15 cellular contexts compared by ENCODE assay signal in genomic region chr21:15222711-15223110, GRCh38.
A peak's percentile ranks its signal among the peaks of the same experiment; 100 is the strongest.
DNase-seq lines count a peak whose midpoint lies in the region; ATAC-seq and TF ChIP-seq lines count a peak whose summit lies in the region.
"Had no signal": no experiment of that assay in that cellular context is flagged by ENCODE, and none has a peak within 500 bp of the region (broad histone marks: within the 10 kb centered on the region; RNA-seq: fewer than 3 reads in every experiment).

No MANE protein-coding gene starts in this region.

- TF ChIP-seq CTCF in PC-3 (conservative IDR thresholded peaks at IDR 0.05; ENCODE audit: low read depth, low read length) (no peak), fibroblast of mammary gland (conservative IDR thresholded peaks at IDR 0.05; ENCODE audit: control insufficient read depth, insufficient read depth, low read depth, low read length) (no peak)

- H3K9me3 ChIP-seq in PC-3 (ENCODE audit: low read length), result no peaks in the 10 kb centered on the region
- H3K9me3 ChIP-seq: esophagus muscularis mucosa had no signal

- H3K4me1 Mint-ChIP-seq in activated T-cell treated with anti-CD3 and anti-CD28 coated beads, Interleukin-2, amount 50 U/mL, for 4 hours (ENCODE audit: low read depth), result no peaks in the 10 kb centered on the region
- H3K4me1 Mint-ChIP-seq in activated T-cell treated with anti-CD3 and anti-CD28 coated beads, Interleukin-2, amount 50 U/mL, for 72 hours (ENCODE audit: low read depth), result no peaks in the 10 kb centered on the region
- peaks cover 12% of the 10 kb centered on the region for H3K4me1 Mint-ChIP-seq in stimulated activated effector memory CD8-positive, alpha-beta T cell treated with anti-CD3 and anti-CD28 coated beads, Interleukin-12 subunit alpha, Interleukin-12 subunit beta, amount 100 ng/mL, for 72 hours
- H3K4me1 Mint-ChIP-seq in activated T-cell treated with anti-CD3 and anti-CD28 coated beads, Interleukin-2, amount 50 U/mL, for 24 hours (ENCODE audit: low read depth), result peaks cover 12% of the 10 kb centered on the region

- no peak for DNase-seq in activated T-cell treated with anti-CD3 and anti-CD28 coated beads, Interleukin-2, amount 50 U/mL, for 4 hours
- no peak for DNase-seq in activated T-cell treated with anti-CD3 and anti-CD28 coated beads, Interleukin-2, amount 50 U/mL, for 72 hours
- DNase-seq in PC-3, result peak; percentile 42
- peak; percentile 29 for DNase-seq in fibroblast of mammary gland (ENCODE audit: low read depth)
- DNase-seq in stimulated activated effector memory CD8-positive, alpha-beta T cell treated with anti-CD3 and anti-CD28 coated beads, Interleukin-12 subunit alpha, Interleukin-12 subunit beta, amount 100 ng/mL, for 72 hours (ENCODE audit: low spot score in 2 of 2), result no peak
- no peak for DNase-seq in NCI-H510A treated with DMSO at 0.1 percent for 48 hours (lab: John Stamatoyannopoulos, UW)
- DNase-seq in activated T-cell treated with anti-CD3 and anti-CD28 coated beads, Interleukin-2, amount 50 U/mL, for 24 hours, result no peak
- DNase-seq: activated CD8-positive, alpha-beta T cell treated with anti-CD3 and anti-CD28 coated beads, Interleukin-2, amount 10 ng/mL, durations not matched to agents 7 days and 5 days; activated naive CD4-positive, alpha-beta T cell treated with anti-CD3 and anti-CD28 coated beads, Interleukin-2, amount 50 U/mL, for 16 hours; posterior cingulate gyrus; stimulated activated CD8-positive, alpha-beta memory T cell treated with anti-CD3 and anti-CD28 coated beads, Interleukin-4, amount 100 ng/mL, for 48 hours; T-helper 9 cell had no signal

- no peaks in the 10 kb centered on the region for H3K36me3 Mint-ChIP-seq in activated T-cell treated with anti-CD3 and anti-CD28 coated beads, Interleukin-2, amount 50 U/mL, for 4 hours (ENCODE audit: insufficient read depth)
- H3K36me3 Mint-ChIP-seq in activated T-cell treated with anti-CD3 and anti-CD28 coated beads, Interleukin-2, amount 50 U/mL, for 72 hours (ENCODE audit: insufficient read depth in 2 of 2), result no peaks in the 10 kb centered on the region
- no peaks in the 10 kb centered on the region for H3K36me3 Mint-ChIP-seq in stimulated activated effector memory CD8-positive, alpha-beta T cell treated with anti-CD3 and anti-CD28 coated beads, Interleukin-12 subunit alpha, Interleukin-12 subunit beta, amount 100 ng/mL, for 72 hours
- H3K36me3 Mint-ChIP-seq in activated T-cell treated with anti-CD3 and anti-CD28 coated beads, Interleukin-2, amount 50 U/mL, for 24 hours (ENCODE audit: low read depth), result no peaks in the 10 kb centered on the region

- H4K20me1 ChIP-seq in PC-3 (ENCODE audit: low read length), result no peaks in the 10 kb centered on the region

- CTCF ChIA-PET in PC-3 (lab: Charles Lee), result interaction anchor here (0.6 kb wide), 1 partner anchor 330 kb away, joined by 4 read pairs; no protein-coding TSS in a partner anchor

- no peaks in the 10 kb centered on the region for H3K9me3 Mint-ChIP-seq in activated T-cell treated with anti-CD3 and anti-CD28 coated beads, Interleukin-2, amount 50 U/mL, for 4 hours
- no peaks in the 10 kb centered on the region for H3K9me3 Mint-ChIP-seq in activated T-cell treated with anti-CD3 and anti-CD28 coated beads, Interleukin-2, amount 50 U/mL, for 72 hours
- no peaks in the 10 kb centered on the region for H3K9me3 Mint-ChIP-seq in stimulated activated effector memory CD8-positive, alpha-beta T cell treated with anti-CD3 and anti-CD28 coated beads, Interleukin-12 subunit alpha, Interleukin-12 subunit beta, amount 100 ng/mL, for 72 hours
- no peaks in the 10 kb centered on the region for H3K9me3 Mint-ChIP-seq in activated T-cell treated with anti-CD3 and anti-CD28 coated beads, Interleukin-2, amount 50 U/mL, for 24 hours

- POLR2A ChIA-PET in PC-3 (lab: Charles Lee; ENCODE audit: unreplicated experiment), result no interaction called here

- H3K9me2 ChIP-seq in PC-3 (replicated peaks; ENCODE audit: low read length), result no peaks in the 10 kb centered on the region

- H3K4me3 ChIP-seq in PC-3 (ENCODE audit: low read length) (no peak overlapping the region), fibroblast of mammary gland (ENCODE audit: control insufficient read depth, low read depth, low read length) (no peak overlapping the region)
- H3K4me3 ChIP-seq: esophagus muscularis mucosa had no signal

- no peak overlapping the region for H3K27ac Mint-ChIP-seq in activated T-cell treated with anti-CD3 and anti-CD28 coated beads, Interleukin-2, amount 50 U/mL, for 72 hours
- H3K27ac Mint-ChIP-seq in stimulated activated effector memory CD8-positive, alpha-beta T cell treated with anti-CD3 and anti-CD28 coated beads, Interleukin-12 subunit alpha, Interleukin-12 subunit beta, amount 100 ng/mL, for 72 hours, result no peak overlapping the region
- no peak overlapping the region for H3K27ac Mint-ChIP-seq in activated T-cell treated with anti-CD3 and anti-CD28 coated beads, Interleukin-2, amount 50 U/mL, for 24 hours
- H3K27ac Mint-ChIP-seq: activated CD8-positive, alpha-beta T cell treated with anti-CD3 and anti-CD28 coated beads, Interleukin-2, amount 10 ng/mL, durations not matched to agents 7 days and 5 days had no signal

- H2AFZ ChIP-seq in PC-3 (ENCODE audit: low read length), result peak overlapping the region; percentile 10; the same call in 1 of the 2 replicates

- H3K27ac ChIP-seq in PC-3 (ENCODE audit: low read length), result peak overlapping the region; percentile 93
- H3K27ac ChIP-seq: esophagus muscularis mucosa had no signal

- peak; percentile 25 to 87 for ATAC-seq in activated T-cell treated with anti-CD3 and anti-CD28 coated beads, Interleukin-2, amount 50 U/mL, for 4 hours
- ATAC-seq in activated T-cell treated with anti-CD3 and anti-CD28 coated beads, Interleukin-2, amount 50 U/mL, for 72 hours (replicated peaks in 1 of 2), result no peak
- ATAC-seq in PC-3, result no peak
- ATAC-seq in stimulated activated effector memory CD8-positive, alpha-beta T cell treated with anti-CD3 and anti-CD28 coated beads, Interleukin-12 subunit alpha, Interleukin-12 subunit beta, amount 100 ng/mL, for 72 hours, result peak; percentile 85
- ATAC-seq in HG03159 (IDR thresholded peaks at IDR 0.05; ENCODE audit: unreplicated experiment), result no peak
- ATAC-seq: activated CD8-positive, alpha-beta T cell treated with anti-CD3 and anti-CD28 coated beads, Interleukin-2, amount 10 ng/mL, durations not matched to agents 7 days and 5 days; Panc1 had no signal

- no peaks in the 10 kb centered on the region for H3F3A ChIP-seq in PC-3 (ENCODE audit: low read length, unreplicated experiment)

- no peaks in the 10 kb centered on the region for H3K27me3 ChIP-seq in PC-3 (ENCODE audit: low read length)
- H3K27me3 ChIP-seq: esophagus muscularis mucosa had no signal

- H3K27me3 Mint-ChIP-seq in activated T-cell treated with anti-CD3 and anti-CD28 coated beads, Interleukin-2, amount 50 U/mL, for 4 hours (ENCODE audit: low read depth), result no peaks in the 10 kb centered on the region
- no peaks in the 10 kb centered on the region for H3K27me3 Mint-ChIP-seq in activated T-cell treated with anti-CD3 and anti-CD28 coated beads, Interleukin-2, amount 50 U/mL, for 72 hours (ENCODE audit: low read depth)
- H3K27me3 Mint-ChIP-seq in activated T-cell treated with anti-CD3 and anti-CD28 coated beads, Interleukin-2, amount 50 U/mL, for 24 hours, result peaks cover 2% of the 10 kb centered on the region

- intact Hi-C loops in PC-3 (cut with micrococcal nuclease), result no loop called here

- BruUV-seq in PC-3 (replicated peaks; lab: Mats Ljungman, UMichigan), result no TSS peak

- H3K4me3 Mint-ChIP-seq in activated T-cell treated with anti-CD3 and anti-CD28 coated beads, Interleukin-2, amount 50 U/mL, for 4 hours, result no peak overlapping the region
- H3K4me3 Mint-ChIP-seq in activated T-cell treated with anti-CD3 and anti-CD28 coated beads, Interleukin-2, amount 50 U/mL, for 72 hours, result no peak overlapping the region
- no peak overlapping the region for H3K4me3 Mint-ChIP-seq in stimulated activated effector memory CD8-positive, alpha-beta T cell treated with anti-CD3 and anti-CD28 coated beads, Interleukin-12 subunit alpha, Interleukin-12 subunit beta, amount 100 ng/mL, for 72 hours
- H3K4me3 Mint-ChIP-seq in activated T-cell treated with anti-CD3 and anti-CD28 coated beads, Interleukin-2, amount 50 U/mL, for 24 hours, result no peak overlapping the region
- H3K4me3 Mint-ChIP-seq: activated CD8-positive, alpha-beta T cell treated with anti-CD3 and anti-CD28 coated beads, Interleukin-2, amount 10 ng/mL, durations not matched to agents 7 days and 5 days had no signal

- H3K36me3 ChIP-seq in PC-3 (ENCODE audit: low read depth, low read length), result no peaks in the 10 kb centered on the region
- H3K36me3 ChIP-seq: esophagus muscularis mucosa had no signal

- H3K4me2 ChIP-seq in PC-3 (ENCODE audit: low read length), result peak overlapping the region; percentile 42

- peak overlapping the region; percentile 67 for H3K9ac ChIP-seq in PC-3 (ENCODE audit: low read length)

- peaks cover 42% of the 10 kb centered on the region for H3K4me1 ChIP-seq in PC-3 (ENCODE audit: insufficient read depth, low read length)

- H3K79me2 ChIP-seq in PC-3 (ENCODE audit: low read length), result no peaks in the 10 kb centered on the region

Comparison
In these comparisons a context has a peak if more than half of its experiments do, and no peak if none do; other contexts are left out.
1. ATAC-seq: peak in activated T-cell treated with anti-CD3 and anti-CD28 coated beads, Interleukin-2, amount 50 U/mL, for 4 hours (2 of 2) and stimulated activated effector memory CD8-positive, alpha-beta T cell treated with anti-CD3 and anti-CD28 coated beads, Interleukin-12 subunit alpha, Interleukin-12 subunit beta, amount 100 ng/mL, for 72 hours (single experiment); none in activated T-cell treated with anti-CD3 and anti-CD28 coated beads, Interleukin-2, amount 50 U/mL, for 72 hours (0 of 2), PC-3 (single experiment) and HG03159 (single experiment).
2. DNase-seq: peak in PC-3 (single experiment) and fibroblast of mammary gland (single experiment); none in activated T-cell treated with anti-CD3 and anti-CD28 coated beads, Interleukin-2, amount 50 U/mL, for 4 hours (single experiment), activated T-cell treated with anti-CD3 and anti-CD28 coated beads, Interleukin-2, amount 50 U/mL, for 72 hours (0 of 2), stimulated activated effector memory CD8-positive, alpha-beta T cell treated with anti-CD3 and anti-CD28 coated beads, Interleukin-12 subunit alpha, Interleukin-12 subunit beta, amount 100 ng/mL, for 72 hours (0 of 2), NCI-H510A treated with DMSO at 0.1 percent for 48 hours (single experiment) and activated T-cell treated with anti-CD3 and anti-CD28 coated beads, Interleukin-2, amount 50 U/mL, for 24 hours (single experiment).